In the genomic region with DNA sequence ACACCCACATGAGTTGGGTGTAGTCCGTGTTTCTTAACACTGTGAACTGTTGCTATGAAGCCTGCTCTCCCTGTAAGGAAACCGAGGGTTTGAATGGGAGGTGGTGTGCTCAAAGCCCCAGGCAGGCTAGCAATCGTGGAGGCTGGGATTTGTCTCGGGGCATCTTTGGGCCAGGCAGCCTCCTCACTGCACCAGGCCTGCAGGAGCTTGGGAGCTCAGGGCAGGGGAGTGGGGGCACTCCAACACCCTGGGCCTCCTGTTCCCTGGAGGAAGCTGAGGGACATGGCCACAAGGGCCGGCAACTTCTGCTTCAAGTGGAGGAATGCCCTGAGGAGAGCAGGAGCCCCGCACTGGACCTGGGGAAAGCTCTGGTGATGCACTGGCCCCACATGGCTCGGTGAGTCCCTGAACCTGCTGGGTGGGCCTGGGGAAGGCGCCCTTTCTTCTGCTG, we compare ENCODE assay signal across 21 cellular contexts.
"Had no signal": no experiment of that assay in that cellular context is flagged by ENCODE, and none has a peak within 500 bp of the region (broad histone marks: within the 10 kb centered on the region; RNA-seq: fewer than 3 reads in every experiment).

No MANE protein-coding gene starts in this region.

- H3K27me3 ChIP-seq: body of pancreas, cardiac muscle cell, thyroid gland had no signal

- DNase-seq: activated CD4-positive, alpha-beta T cell treated with anti-CD3 and anti-CD28 coated beads, Interleukin-2, amount 50 U/mL, for 4 hours; activated gamma-delta T cell; anterior cingulate cortex; body of pancreas; dermis blood vessel endothelial cell; effector memory CD4-positive, alpha-beta T cell; esophagus squamous epithelium; gastrocnemius medialis; mesendoderm; stimulated activated CD4-positive, alpha-beta T cell treated with anti-CD3 and anti-CD28 coated beads, Interleukin-4, amount 100 ng/mL, for 24 hours; substantia nigra; T-helper 9 cell; thyroid gland had no signal

- H3K4me3 Mint-ChIP-seq: activated naive CD4-positive, alpha-beta T cell treated with anti-CD3 and anti-CD28 coated beads, Interleukin-2, amount 50 U/mL, for 24 hours; activated T-helper 1 cell treated with anti-CD3 and anti-CD28 coated beads, Interleukin-12 subunit alpha, Interleukin-12 subunit beta, Interleukin-2, Interleukin-4 antibody, amounts not matched to agents 30 ng/mL and 10 ng/mL and 1 ng/mL, durations not matched to agents 14 hours and 24 hours and 36 hours; naive thymus-derived CD4-positive, alpha-beta T cell; neural crest cell; stimulated activated naive CD8-positive, alpha-beta T cell treated with anti-CD3 and anti-CD28 coated beads, Interleukin-15, Interleukin-2, amounts not matched to agents 100 ng/mL and 50 ng/mL, for 24 hours; WTC11 had no signal

- H3K9me3 Mint-ChIP-seq: activated naive CD4-positive, alpha-beta T cell treated with anti-CD3 and anti-CD28 coated beads, Interleukin-2, amount 50 U/mL, for 24 hours; activated T-helper 1 cell treated with anti-CD3 and anti-CD28 coated beads, Interleukin-12 subunit alpha, Interleukin-12 subunit beta, Interleukin-2, Interleukin-4 antibody, amounts not matched to agents 30 ng/mL and 10 ng/mL and 1 ng/mL, durations not matched to agents 14 hours and 24 hours and 36 hours; naive thymus-derived CD4-positive, alpha-beta T cell; neural crest cell; stimulated activated naive CD8-positive, alpha-beta T cell treated with anti-CD3 and anti-CD28 coated beads, Interleukin-15, Interleukin-2, amounts not matched to agents 100 ng/mL and 50 ng/mL, for 24 hours; WTC11 had no signal

- H3K36me3 ChIP-seq: cardiac muscle cell, esophagus squamous epithelium, gastrocnemius medialis, thyroid gland had no signal

- H3K36me3 Mint-ChIP-seq: activated naive CD4-positive, alpha-beta T cell treated with anti-CD3 and anti-CD28 coated beads, Interleukin-2, amount 50 U/mL, for 24 hours; naive thymus-derived CD4-positive, alpha-beta T cell; WTC11 had no signal

- H3K27ac Mint-ChIP-seq: activated naive CD4-positive, alpha-beta T cell treated with anti-CD3 and anti-CD28 coated beads, Interleukin-2, amount 50 U/mL, for 24 hours; activated T-helper 1 cell treated with anti-CD3 and anti-CD28 coated beads, Interleukin-12 subunit alpha, Interleukin-12 subunit beta, Interleukin-2, Interleukin-4 antibody, amounts not matched to agents 30 ng/mL and 10 ng/mL and 1 ng/mL, durations not matched to agents 14 hours and 24 hours and 36 hours; naive thymus-derived CD4-positive, alpha-beta T cell; progenitor cell of endocrine pancreas; stimulated activated naive CD8-positive, alpha-beta T cell treated with anti-CD3 and anti-CD28 coated beads, Interleukin-15, Interleukin-2, amounts not matched to agents 100 ng/mL and 50 ng/mL, for 24 hours; WTC11 had no signal

- H3K4me1 ChIP-seq: body of pancreas, esophagus squamous epithelium, gastrocnemius medialis had no signal

- H3K27me3 Mint-ChIP-seq: activated naive CD4-positive, alpha-beta T cell treated with anti-CD3 and anti-CD28 coated beads, Interleukin-2, amount 50 U/mL, for 24 hours had no signal

- H3K4me3 ChIP-seq: body of pancreas, cardiac muscle cell, esophagus squamous epithelium, gastrocnemius medialis, thyroid gland had no signal

- ATAC-seq: body of pancreas; gastrocnemius medialis; naive thymus-derived CD4-positive, alpha-beta T cell; WTC11 had no signal

- H3K27ac ChIP-seq: body of pancreas, cardiac muscle cell, esophagus squamous epithelium, gastrocnemius medialis, thyroid gland had no signal

- H3K4me1 Mint-ChIP-seq: activated naive CD4-positive, alpha-beta T cell treated with anti-CD3 and anti-CD28 coated beads, Interleukin-2, amount 50 U/mL, for 24 hours; naive thymus-derived CD4-positive, alpha-beta T cell; neural crest cell had no signal

- H3K9me3 ChIP-seq: body of pancreas, esophagus squamous epithelium, gastrocnemius medialis, thyroid gland had no signal
